ENCODE assay signal across 8 cellular contexts in the genomic region with DNA sequence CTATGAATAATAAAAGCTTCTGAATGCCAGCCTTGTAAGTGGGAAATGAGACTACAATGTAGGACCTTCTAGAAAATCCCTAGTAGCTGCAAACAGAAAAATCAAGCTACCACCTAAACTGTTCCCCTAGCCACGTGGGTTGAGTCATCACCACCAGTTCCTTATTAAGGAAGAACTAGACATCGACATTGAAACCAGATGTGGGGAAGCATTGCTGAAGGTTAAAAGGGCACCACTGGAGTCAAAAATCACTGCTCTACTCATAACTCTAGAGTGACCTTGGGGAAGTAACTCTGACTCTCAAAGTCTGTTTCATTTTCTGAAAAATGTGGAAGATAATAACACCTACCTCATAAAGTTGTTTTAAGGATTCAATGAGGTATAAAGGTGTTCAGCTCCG. TPM values are rescaled to one million over a fixed set of nuclear protein-coding genes. Genes with fewer than 3 reads are reported as not detected.
DNase-seq lines count a peak whose midpoint lies in the region; ATAC-seq and TF ChIP-seq lines count a peak whose summit lies in the region.

No MANE protein-coding gene starts in this region.

- no peak for TF ChIP-seq CTCF in fibroblast of pulmonary artery (IDR thresholded peaks at IDR 0.05; ENCODE audit: low read length, missing control alignments)
- no peak for TF ChIP-seq CTCF in mesothelial cell of epicardium (IDR thresholded peaks at IDR 0.05; ENCODE audit: unreplicated experiment)

- DNase-seq in GF-D8 (lab: John Stamatoyannopoulos, UW) (peak; percentile 6), M059J (ENCODE audit: low read depth) (peak; percentile 16), fibroblast of pulmonary artery (ENCODE audit: low read depth) (peak; percentile 21), occipital lobe (lab: John Stamatoyannopoulos, UW) (no peak), DMS79 (lab: John Stamatoyannopoulos, UW) (no peak), mesothelial cell of epicardium (ENCODE audit: low spot score in 2 of 2, unreplicated experiment in 2 of 2) (no peak)

- peaks cover 19% of the 10 kb centered on the region for H3K4me1 Mint-ChIP-seq in mesothelial cell of epicardium

- H3K27ac Mint-ChIP-seq in mesothelial cell of epicardium: no peak overlapping the region

- no peaks in the 10 kb centered on the region for H3K9me3 Mint-ChIP-seq in mesothelial cell of epicardium

- ATAC-seq in GM21381 (IDR thresholded peaks at IDR 0.05; ENCODE audit: unreplicated experiment) (peak; percentile 65), HG03196 (IDR thresholded peaks at IDR 0.05; ENCODE audit: unreplicated experiment) (no peak)

- H3K4me3 Mint-ChIP-seq in mesothelial cell of epicardium: no peak overlapping the region

- H3K36me3 Mint-ChIP-seq in mesothelial cell of epicardium: no peaks in the 10 kb centered on the region

- peaks cover 5% of the 10 kb centered on the region for H3K27me3 Mint-ChIP-seq in mesothelial cell of epicardium (ENCODE audit: low read depth)

- H3K4me3 ChIP-seq in fibroblast of pulmonary artery (replicated peaks; ENCODE audit: low read depth, low read length): no peak overlapping the region

RNA-seq across cellular contexts. Expression of gene CNIH1, which starts 9.4 kb away (rescaled TPM):
- 207 and 427 TPM in 2 replicates for total RNA-seq in M059J (2014; rRNA removed; shearing (Covaris generic))
- total RNA-seq in occipital lobe (39.3 TPM), mesothelial cell of epicardium (95.8 to 101 TPM (median 97.6 TPM) in 3 replicates)

RNA-seq across cellular contexts. Expression of gene GMFB, which starts 38.2 kb away (rescaled TPM):
- 53.0 and 63.3 TPM in 2 replicates for total RNA-seq in M059J (2014; rRNA removed; shearing (Covaris generic))
- total RNA-seq in occipital lobe: 257 TPM
- 56.1 to 56.5 TPM (median 56.1 TPM) in 3 replicates for total RNA-seq in mesothelial cell of epicardium

RNA-seq across cellular contexts. Expression of gene CDKN3, which starts 53.7 kb away (rescaled TPM):
- 179 and 192 TPM in 2 replicates for total RNA-seq in M059J (2014; rRNA removed; shearing (Covaris generic))
- 4.1 TPM for total RNA-seq in occipital lobe
- 10.3 to 11.6 TPM (median 10.3 TPM) in 3 replicates for total RNA-seq in mesothelial cell of epicardium

RNA-seq across cellular contexts. Expression of gene CGRRF1, which starts 59.2 kb away (rescaled TPM):
- total RNA-seq in M059J (2014; rRNA removed; shearing (Covaris generic)): 13.0 and 13.9 TPM in 2 replicates
- total RNA-seq in occipital lobe (18.9 TPM), mesothelial cell of epicardium (15.4 to 17.1 TPM (median 16.8 TPM) in 3 replicates)

Comparison
In these comparisons a context has a peak if more than half of its experiments do, and no peak if none do; other contexts are left out.
1. DNase-seq: peak in GF-D8 (single experiment), M059J (single experiment) and fibroblast of pulmonary artery (single experiment); none in occipital lobe (single experiment), DMS79 (single experiment) and mesothelial cell of epicardium (0 of 2).
2. RNA of gene CDKN3, which starts 53.7 kb away (total RNA-seq): 179 to 192 TPM in M059J; 10.3 to 11.6 TPM in mesothelial cell of epicardium and 4.1 TPM in occipital lobe (single experiment); every median in the first group is over 10 times any median in the second.